ENCODE assay signal across 1 cellular context in genomic region chr14:35747379-35747778, GRCh38.
TF ChIP-seq lines count a peak whose summit lies in the region.

No MANE protein-coding gene starts in this region.

TF ChIP-seq in WTC11, 78 proteins besides CTCF, POLR2A, EP300 and RAD21 (continued from another document):
- no peak for TF ChIP-seq ZNF281 (CRISPR knock-in tag; IDR thresholded peaks at IDR 0.05)
- TF ChIP-seq ZNF396 (CRISPR knock-in tag; IDR thresholded peaks at IDR 0.05; ENCODE audit: borderline replicate concordance) = no peak
- TF ChIP-seq NFE2L1 (CRISPR knock-in tag; IDR thresholded peaks at IDR 0.05) = no peak
- TF ChIP-seq RORB (CRISPR knock-in tag; IDR thresholded peaks at IDR 0.05) = no peak
